14 cellular contexts compared by ENCODE assay signal in the genomic region with DNA sequence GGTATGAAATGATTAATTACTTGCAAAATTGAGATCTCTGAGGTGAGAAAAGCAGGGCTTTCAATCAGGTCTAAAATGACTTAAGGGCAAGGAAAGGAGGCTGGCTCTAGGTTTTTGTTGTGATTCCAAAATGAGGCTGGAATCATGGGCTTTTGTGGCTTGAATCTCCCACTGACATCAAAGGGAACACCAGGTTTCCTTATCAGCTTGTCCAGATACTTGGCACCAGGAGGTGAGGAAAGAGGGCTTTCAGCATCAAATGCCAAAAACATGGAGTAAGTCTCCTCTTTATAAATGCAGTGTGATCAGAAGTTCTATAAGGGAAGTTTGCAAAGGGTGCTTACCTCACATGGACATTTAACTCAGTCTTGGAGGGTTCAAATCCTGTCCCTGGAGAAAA.
DNase-seq lines count a peak whose midpoint lies in the region; ATAC-seq and TF ChIP-seq lines count a peak whose summit lies in the region.
"Had no signal": no experiment of that assay in that cellular context is flagged by ENCODE, and none has a peak within 500 bp of the region (broad histone marks: within the 10 kb centered on the region; RNA-seq: fewer than 3 reads in every experiment).

No MANE protein-coding gene starts in this region.

- no peaks in the 10 kb centered on the region for H3K79me2 ChIP-seq in mesendoderm (ENCODE audit: control insufficient read depth, insufficient read depth, low read length)

- H3K27me3 ChIP-seq in mesendoderm (ENCODE audit: insufficient read depth, low read length, poor library complexity) (no peaks in the 10 kb centered on the region), neutrophil (no peaks in the 10 kb centered on the region), heart right ventricle (no peaks in the 10 kb centered on the region), breast epithelium (no peaks in the 10 kb centered on the region)

- intact Hi-C loops in heart right ventricle (cut with DNase I): no loop called here
- intact Hi-C loops in breast epithelium (cut with DNase I; ENCODE audit: low total_unique reads): no loop called here

- peak overlapping the region; percentile 79 for H2BK120ac ChIP-seq in mesendoderm (ENCODE audit: low read depth, low read length)

- H3K27ac ChIP-seq in mesendoderm (ENCODE audit: low read depth, low read length): no peak overlapping the region
- peak overlapping the region; percentile 83 for H3K27ac ChIP-seq in neutrophil
- H3K27ac ChIP-seq in heart right ventricle: no peak overlapping the region
- no peak overlapping the region for H3K27ac ChIP-seq in breast epithelium

- H3K4me3 ChIP-seq in mesendoderm (ENCODE audit: low read length) (no peak overlapping the region), neutrophil (ENCODE audit: low read depth in 1 of 2, low read length in 1 of 2) (no peak overlapping the region), heart right ventricle (no peak overlapping the region), breast epithelium (no peak overlapping the region)
- H3K4me3 ChIP-seq: HAP-1 had no signal

- H4K8ac ChIP-seq in mesendoderm (ENCODE audit: low read depth, low read length): no peak overlapping the region

- no peak overlapping the region for H3K18ac ChIP-seq in mesendoderm (ENCODE audit: low read length)

- no peaks in the 10 kb centered on the region for H3K79me1 ChIP-seq in mesendoderm (ENCODE audit: low read length)

- DNase-seq in astrocyte of the hippocampus (ENCODE audit: low read depth, low spot score) (peak; percentile 25), mesendoderm (peak; percentile 60), heart right ventricle (no peak), breast epithelium (ENCODE audit: low spot score in 2 of 2) (no peak)
- DNase-seq: C1 segment of cervical spinal cord; Caco-2; CD4-positive, alpha-beta memory T cell; DMS153; DND-41; GOT3; HFFc6 had no signal

- ATAC-seq in HG03097 (IDR thresholded peaks at IDR 0.05; ENCODE audit: low FRiP score, unreplicated experiment) (no peak), heart right ventricle (no peak)

- no peak overlapping the region for H3K9ac ChIP-seq in mesendoderm (ENCODE audit: low read length)

- H3K9me3 ChIP-seq in neutrophil: no peaks in the 10 kb centered on the region
- no peaks in the 10 kb centered on the region for H3K9me3 ChIP-seq in heart right ventricle
- no peaks in the 10 kb centered on the region for H3K9me3 ChIP-seq in breast epithelium
- H3K9me3 ChIP-seq: Caco-2, HAP-1 had no signal

- TF ChIP-seq POLR2A in breast epithelium (IDR thresholded peaks at IDR 0.05): no peak

- H3K56ac ChIP-seq in mesendoderm (ENCODE audit: low read length): no peak overlapping the region

- no peak overlapping the region for H3K4me2 ChIP-seq in mesendoderm (ENCODE audit: low read length)

- no peak overlapping the region for H2BK15ac ChIP-seq in mesendoderm (replicated peaks; ENCODE audit: low read depth)

- H3K36me3 ChIP-seq in mesendoderm (ENCODE audit: control insufficient read depth, insufficient read depth, low read length): no peaks in the 10 kb centered on the region
- H3K36me3 ChIP-seq in neutrophil: no peaks in the 10 kb centered on the region
- H3K36me3 ChIP-seq in heart right ventricle: no peaks in the 10 kb centered on the region
- no peaks in the 10 kb centered on the region for H3K36me3 ChIP-seq in breast epithelium
- H3K36me3 ChIP-seq: HAP-1 had no signal

- H3K4me1 ChIP-seq in mesendoderm (ENCODE audit: control insufficient read depth, low read depth, low read length) (peaks cover 5% of the 10 kb centered on the region), neutrophil (ENCODE audit: control insufficient read depth in 1 of 2, insufficient read depth in 1 of 2, low read depth in 1 of 2, low read length in 1 of 2) (peaks cover 78 to 90% of the 10 kb centered on the region in 2 experiments), heart right ventricle (no peaks in the 10 kb centered on the region), breast epithelium (no peaks in the 10 kb centered on the region)
- H3K4me1 ChIP-seq: Caco-2, HAP-1 had no signal

- H4K5ac ChIP-seq in mesendoderm (ENCODE audit: low read length): no peak overlapping the region

- H3K23ac ChIP-seq in mesendoderm (ENCODE audit: low read length): no peak overlapping the region

- TF ChIP-seq CTCF in neutrophil (IDR thresholded peaks at IDR 0.05) (no peak), heart right ventricle (IDR thresholded peaks at IDR 0.05) (no peak), breast epithelium (IDR thresholded peaks at IDR 0.05) (no peak)

- no peak overlapping the region for H2AK5ac ChIP-seq in mesendoderm (ENCODE audit: low read length)

- no peak overlapping the region for H3K4ac ChIP-seq in mesendoderm (ENCODE audit: low read depth, low read length)

- no peak overlapping the region for H2BK5ac ChIP-seq in mesendoderm (ENCODE audit: low read length)

Comparison
In these comparisons a context has a peak if more than half of its experiments do, and no peak if none do; other contexts are left out.
1. DNase-seq: peak in astrocyte of the hippocampus (single experiment) and mesendoderm (single experiment); none in heart right ventricle (0 of 2) and breast epithelium (0 of 2).